Comparison of ENCODE assay signal across 11 cellular contexts in the genomic region with DNA sequence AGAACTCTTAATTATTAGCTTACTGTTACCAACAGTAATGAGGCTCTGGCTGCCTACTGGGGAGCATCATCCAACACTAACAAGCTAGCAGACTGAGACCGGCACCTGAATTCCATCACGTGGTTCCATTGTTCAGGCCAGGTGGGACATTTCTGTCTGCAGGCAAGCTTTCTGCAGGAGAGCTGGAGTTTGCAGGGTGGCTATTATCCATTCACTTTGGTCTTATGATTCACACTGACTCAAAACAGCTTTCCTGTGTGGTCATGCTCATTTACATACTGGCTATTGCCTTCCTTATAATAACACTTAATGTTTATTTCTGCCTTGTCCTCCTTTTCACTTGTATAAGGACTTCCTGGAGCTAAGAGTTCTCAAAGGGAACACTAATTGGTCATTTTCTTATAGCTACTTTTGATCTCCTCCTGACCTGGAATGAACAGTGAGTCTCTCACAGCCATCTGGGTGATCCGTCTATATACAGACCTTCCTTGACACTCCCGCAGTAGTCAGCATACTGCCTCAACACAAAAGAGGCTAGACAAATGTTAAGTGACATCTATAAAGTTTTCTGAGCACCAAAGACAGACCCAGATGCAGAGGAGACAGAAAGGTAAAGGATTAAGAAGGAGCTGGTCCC.
DNase-seq lines count a peak whose midpoint lies in the region; ATAC-seq, FAIRE-seq and TF ChIP-seq lines count a peak whose summit lies in the region.
"Had no signal": no experiment of that assay in that cellular context is flagged by ENCODE, and none has a peak within 500 bp of the region (broad histone marks: within the 10 kb centered on the region; RNA-seq: fewer than 3 reads in every experiment).

No MANE protein-coding gene starts in this region.

- H3K18ac ChIP-seq in IMR-90 (ENCODE audit: low read depth, low read length): no peak overlapping the region; the same call in 1 of the 2 replicates

- no peak overlapping the region for H4K8ac ChIP-seq in IMR-90 (ENCODE audit: low read depth in 2 of 2, low read length in 2 of 2)

- H2AK9ac ChIP-seq in IMR-90 (replicated peaks; ENCODE audit: low read depth, low read length, poor library complexity): no peak overlapping the region

- no peak overlapping the region for H2AFZ ChIP-seq in IMR-90 (replicated peaks; ENCODE audit: low read length, poor library complexity)
- H2AFZ ChIP-seq in keratinocyte (ENCODE audit: control insufficient read depth, low read length): no peak overlapping the region

- no peak overlapping the region for H2AK5ac ChIP-seq in IMR-90 (ENCODE audit: low read depth, low read length)

- H2BK5ac ChIP-seq in IMR-90 (ENCODE audit: low read depth, low read length, poor library complexity, severe bottlenecking): no peak overlapping the region

- no peaks in the 10 kb centered on the region; the same call in 1 of the 2 replicates for H3K27me3 ChIP-seq in H7 (ENCODE audit: control insufficient read depth, insufficient read depth, low read length)
- no peaks in the 10 kb centered on the region for H3K27me3 ChIP-seq in IMR-90 (ENCODE audit: control insufficient read depth, insufficient read depth, low read length)
- H3K27me3 ChIP-seq in keratinocyte (ENCODE audit: control insufficient read depth, extremely low read depth, insufficient read depth, low read length): no peaks in the 10 kb centered on the region
- no peaks in the 10 kb centered on the region for H3K27me3 ChIP-seq in effector memory CD4-positive, alpha-beta T cell (replicated peaks; ENCODE audit: control insufficient read depth, insufficient read depth, low read length, poor library complexity, severe bottlenecking)
- no peaks in the 10 kb centered on the region for H3K27me3 ChIP-seq in suprapubic skin

- H4K91ac ChIP-seq in IMR-90 (ENCODE audit: insufficient read depth, low read depth, low read length): no peak overlapping the region

- no peaks in the 10 kb centered on the region for H3K79me2 ChIP-seq in keratinocyte (ENCODE audit: control insufficient read depth, insufficient read depth, low read length)

- no peak overlapping the region for H3K27ac ChIP-seq in IMR-90 (ENCODE audit: insufficient read depth, low read length)
- H3K27ac ChIP-seq in keratinocyte (ENCODE audit: control insufficient read depth, insufficient read depth, low read length): no peak overlapping the region
- no peak overlapping the region for H3K27ac ChIP-seq in effector memory CD4-positive, alpha-beta T cell (ENCODE audit: insufficient read depth, low read length, poor library complexity, severe bottlenecking)
- H3K27ac ChIP-seq in suprapubic skin: no peak overlapping the region

- H3K36me3 ChIP-seq in H7 (replicated peaks; ENCODE audit: control insufficient read depth, insufficient read depth, low read length): no peaks in the 10 kb centered on the region
- no peaks in the 10 kb centered on the region for H3K36me3 ChIP-seq in IMR-90 (ENCODE audit: control insufficient read depth, insufficient read depth, low read length)
- no peaks in the 10 kb centered on the region for H3K36me3 ChIP-seq in keratinocyte (ENCODE audit: control insufficient read depth in 2 of 2, extremely low read depth in 1 of 2, insufficient read depth in 2 of 2, low read length in 2 of 2)
- H3K36me3 ChIP-seq in effector memory CD4-positive, alpha-beta T cell (ENCODE audit: control insufficient read depth, insufficient read depth, low read length): no peaks in the 10 kb centered on the region
- no peaks in the 10 kb centered on the region for H3K36me3 ChIP-seq in suprapubic skin

- DNase-seq in H7 (peak; percentile 42), IMR-90 (peak; percentile 74), keratinocyte (ENCODE audit: low read depth, low spot score) (peak; percentile 69), NCI-H2029 treated with DMSO at 0.1 percent for 48 hours (lab: John Stamatoyannopoulos, UW) (no peak), suprapubic skin (ENCODE audit: low spot score in 2 of 2) (no peak)
- no peak for DNase-seq in effector memory CD4-positive, alpha-beta T cell
- no peak for DNase-seq in activated T-cell treated with anti-CD3 and anti-CD28 coated beads, Interleukin-2, amount 50 U/mL, for 1 hour
- DNase-seq: activated T-cell treated with anti-CD3 and anti-CD28 coated beads, Interleukin-2, amount 50 U/mL, for 4 hours; mucosa of descending colon; substantia nigra had no signal

- no peak for TF ChIP-seq EP300 in suprapubic skin (IDR thresholded peaks at IDR 0.05)

- no peaks in the 10 kb centered on the region for H3K79me1 ChIP-seq in IMR-90 (ENCODE audit: low read depth in 1 of 2, low read length in 2 of 2)

- TF ChIP-seq CTCF in IMR-90 (conservative IDR thresholded peaks at IDR 0.05; ENCODE audit: low read depth, low read length) (no peak), keratinocyte (optimal IDR thresholded peaks at IDR 0.05 in 1 of 3, IDR thresholded peaks at IDR 0.05 in 1 of 3, conservative IDR thresholded peaks at IDR 0.05 in 1 of 3; ENCODE audit: extremely low read depth in 1 of 3, insufficient read depth in 2 of 3, low read length in 3 of 3) (no peak), suprapubic skin (IDR thresholded peaks at IDR 0.05) (no peak)

- no peak overlapping the region for H3K23ac ChIP-seq in IMR-90 (ENCODE audit: low read depth, low read length)

- ATAC-seq in GM18520 (IDR thresholded peaks at IDR 0.05; ENCODE audit: unreplicated experiment) (peak; percentile 86), IMR-90 (ENCODE audit: low read depth) (peak; percentile 80)
- ATAC-seq: activated T-cell treated with anti-CD3 and anti-CD28 coated beads, Interleukin-2, amount 50 U/mL, for 4 hours; mucosa of descending colon had no signal

- WGBS in IMR-90 (ENCODE audit: extremely low coverage in 2 of 2, insufficient read length in 1 of 2), 2 experiments: no CpG with 5 or more reads among the region's 4 CpGs
- WGBS in suprapubic skin: 69% methylated on average over 4 of the region's 4 CpGs

- BruUV-seq in IMR-90 (replicated peaks; lab: Mats Ljungman, UMichigan): no TSS peak

- in situ Hi-C loops in IMR-90 (cut with MboI; ENCODE audit: low sequenced_read_pairs): no loop called here

- peak; percentile 91 for FAIRE-seq in keratinocyte (lab: Jason Lieb, UNC)

- TF ChIP-seq POLR2A in IMR-90 (IDR thresholded peaks at IDR 0.05; ENCODE audit: low read depth, low read length) (no peak), suprapubic skin (IDR thresholded peaks at IDR 0.05) (no peak)

- H2BK120ac ChIP-seq in IMR-90 (ENCODE audit: low read depth, low read length): no peak overlapping the region

- H2BK20ac ChIP-seq in IMR-90 (ENCODE audit: low read depth, low read length): no peak overlapping the region

- intact Hi-C loops in IMR-90 (cut with micrococcal nuclease): no loop called here

- no peak overlapping the region for H3K4me3 ChIP-seq in H7 (ENCODE audit: insufficient read depth, low read depth, low read length)
- no peak overlapping the region for H3K4me3 ChIP-seq in IMR-90 (ENCODE audit: insufficient read depth, low read depth, low read length)
- no peak overlapping the region for H3K4me3 ChIP-seq in keratinocyte (ENCODE audit: control insufficient read depth in 2 of 3, extremely low read depth in 1 of 3, insufficient read depth in 2 of 3, low read depth in 1 of 3, low read length in 3 of 3)
- H3K4me3 ChIP-seq in effector memory CD4-positive, alpha-beta T cell (ENCODE audit: insufficient read depth, low read depth, low read length, poor library complexity, severe bottlenecking): no peak overlapping the region
- H3K4me3 ChIP-seq in suprapubic skin: no peak overlapping the region
- H3K4me3 ChIP-seq: mucosa of descending colon had no signal

- no peaks in the 10 kb centered on the region for H3K9me3 ChIP-seq in IMR-90 (ENCODE audit: control insufficient read depth, insufficient read depth, low read length)
- no peaks in the 10 kb centered on the region for H3K9me3 ChIP-seq in keratinocyte (ENCODE audit: control insufficient read depth, low read depth, low read length)
- H3K9me3 ChIP-seq in effector memory CD4-positive, alpha-beta T cell (ENCODE audit: control insufficient read depth, low read length): no peaks in the 10 kb centered on the region
- no peaks in the 10 kb centered on the region for H3K9me3 ChIP-seq in suprapubic skin
- H3K9me3 ChIP-seq: mucosa of descending colon had no signal

- H4K20me1 ChIP-seq in IMR-90 (ENCODE audit: insufficient read depth, low read length) (no peaks in the 10 kb centered on the region), keratinocyte (ENCODE audit: control insufficient read depth, extremely low read depth, insufficient read depth, low read length) (no peaks in the 10 kb centered on the region)

- CTCF ChIA-PET in IMR-90 (lab: Yijun Ruan, JAX): no interaction called here

- H3K9me1 ChIP-seq in IMR-90 (ENCODE audit: insufficient read depth, low read length) (no peaks in the 10 kb centered on the region), keratinocyte (ENCODE audit: control insufficient read depth, extremely low read depth, insufficient read depth, low read length) (no peaks in the 10 kb centered on the region)

- peaks cover 5% of the 10 kb centered on the region; the same call in 1 of the 2 replicates for H3K4me1 ChIP-seq in IMR-90 (ENCODE audit: control insufficient read depth, insufficient read depth, low read length)
- peaks cover 13% of the 10 kb centered on the region for H3K4me1 ChIP-seq in keratinocyte (ENCODE audit: control insufficient read depth, extremely low read depth, insufficient read depth, low read length)
- no peaks in the 10 kb centered on the region for H3K4me1 ChIP-seq in effector memory CD4-positive, alpha-beta T cell (ENCODE audit: control insufficient read depth, insufficient read depth, low read length, poor library complexity, severe bottlenecking)
- no peaks in the 10 kb centered on the region for H3K4me1 ChIP-seq in suprapubic skin

- H3K14ac ChIP-seq in IMR-90 (replicated peaks; ENCODE audit: low read depth, low read length): no peak overlapping the region; the same call in 1 of the 2 replicates

- no peak overlapping the region for H3K56ac ChIP-seq in IMR-90 (ENCODE audit: extremely low read depth, insufficient read depth, low read length)

- no peak overlapping the region for H4K5ac ChIP-seq in IMR-90 (ENCODE audit: low read depth, low read length)

- H2BK15ac ChIP-seq in IMR-90 (ENCODE audit: low read depth, low read length): no peak overlapping the region

- POLR2A ChIA-PET in IMR-90 (lab: Charles Lee; ENCODE audit: unreplicated experiment): interaction anchor here (0.5 kb wide), 1 partner anchor 191 kb away, joined by 3 read pairs; no protein-coding TSS in a partner anchor

- no peak overlapping the region for H3K9ac ChIP-seq in IMR-90 (ENCODE audit: low read depth, low read length)
- no peak overlapping the region for H3K9ac ChIP-seq in keratinocyte (ENCODE audit: control insufficient read depth, extremely low read depth, insufficient read depth, low read length)

- no peak for TF ChIP-seq RAD21 in IMR-90 (IDR thresholded peaks at IDR 0.05; ENCODE audit: low read length)

- H3K4me2 ChIP-seq in IMR-90 (ENCODE audit: low read depth, low read length): no peak overlapping the region
- peak overlapping the region; percentile 17 for H3K4me2 ChIP-seq in keratinocyte (ENCODE audit: control insufficient read depth, extremely low read depth, insufficient read depth, low read depth, low read length)

- dilution Hi-C loops in IMR-90 (cut with HindIII; ENCODE audit: low sequenced_read_pairs, unreplicated experiment) (no loop called here), keratinocyte (cut with MboI; ENCODE audit: extremely low pct_ligation_motif_present, low sequenced_read_pairs) (no loop called here)

- no peak overlapping the region for H3K4ac ChIP-seq in IMR-90 (ENCODE audit: low read depth, low read length)

Comparison
In these comparisons a context has a peak if more than half of its experiments do, and no peak if none do; other contexts are left out.
1. DNase-seq: peak in H7 (single experiment), IMR-90 (single experiment) and keratinocyte (single experiment); none in effector memory CD4-positive, alpha-beta T cell (0 of 3), NCI-H2029 treated with DMSO at 0.1 percent for 48 hours (single experiment), suprapubic skin (0 of 2) and activated T-cell treated with anti-CD3 and anti-CD28 coated beads, Interleukin-2, amount 50 U/mL, for 1 hour (single experiment).